14 cellular contexts compared by ENCODE assay signal in the genomic region with DNA sequence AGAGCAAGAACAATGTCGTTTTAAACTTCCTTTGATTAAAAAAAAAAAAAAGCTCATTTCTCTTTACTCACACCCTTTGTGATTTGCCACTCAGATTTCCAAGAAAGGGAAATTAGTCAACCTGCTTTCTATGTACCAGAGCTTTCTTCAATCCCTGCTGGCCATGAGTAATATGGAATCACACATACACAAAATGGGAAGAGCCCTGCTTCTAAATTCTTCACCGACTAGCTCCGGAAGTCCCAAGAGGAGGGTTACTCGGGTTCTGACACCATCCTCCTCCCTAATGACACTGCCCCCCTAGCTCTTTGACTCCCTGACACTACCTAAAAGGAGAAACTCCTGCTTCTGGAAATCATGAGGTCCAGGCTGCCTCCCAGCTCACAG.
DNase-seq lines count a peak whose midpoint lies in the region; ATAC-seq and TF ChIP-seq lines count a peak whose summit lies in the region.
"Had no signal": no experiment of that assay in that cellular context is flagged by ENCODE, and none has a peak within 500 bp of the region (broad histone marks: within the 10 kb centered on the region; RNA-seq: fewer than 3 reads in every experiment).

No MANE protein-coding gene starts in this region.

- H3K36me3 Mint-ChIP-seq in activated T-helper 17 cell treated with anti-CD3 and anti-CD28 coated beads, Interleukin-2, amount 50 U/mL, for 72 hours (ENCODE audit: low read depth): no peaks in the 10 kb centered on the region
- H3K36me3 Mint-ChIP-seq in GM23338 (ENCODE audit: low read depth): no peaks in the 10 kb centered on the region; the same call in 2 of the 3 replicates

- no peaks in the 10 kb centered on the region for H3K79me2 ChIP-seq in GM23338 (replicated peaks; ENCODE audit: insufficient read depth)

- H3K9me3 Mint-ChIP-seq in activated T-helper 17 cell treated with anti-CD3 and anti-CD28 coated beads, Interleukin-2, amount 50 U/mL, for 72 hours: no peaks in the 10 kb centered on the region
- H3K9me3 Mint-ChIP-seq in GM23338: peaks cover 2% of the 10 kb centered on the region; the same call in 1 of the 3 replicates

- H4K20me1 ChIP-seq in GM23338 (replicated peaks; ENCODE audit: insufficient read depth): no peaks in the 10 kb centered on the region

- TF ChIP-seq CTCF in GM23338 (conservative IDR thresholded peaks at IDR 0.05; ENCODE audit: low read depth in 2 of 2): no peak

- H3K27me3 Mint-ChIP-seq in activated T-helper 17 cell treated with anti-CD3 and anti-CD28 coated beads, Interleukin-2, amount 50 U/mL, for 72 hours: no peaks in the 10 kb centered on the region
- no peaks in the 10 kb centered on the region for H3K27me3 Mint-ChIP-seq in GM23338 (ENCODE audit: insufficient read depth, low read depth, poor library complexity)

- no peak overlapping the region for H2AFZ ChIP-seq in GM23338

- no peaks in the 10 kb centered on the region for H3F3A ChIP-seq in GM23338 (replicated peaks; ENCODE audit: low read depth)

- DNase-seq in NOMO-1 treated with DMSO at 0.1 percent for 48 hours (lab: John Stamatoyannopoulos, UW; ENCODE audit: unreplicated experiment) (no peak), GM23338 (ENCODE audit: low spot score) (no peak), NCI-H2107 treated with DMSO at 0.1 percent for 48 hours (lab: John Stamatoyannopoulos, UW; ENCODE audit: unreplicated experiment) (no peak)
- DNase-seq in effector CD4-positive, alpha-beta T cell: no peak
- DNase-seq: activated CD8-positive, alpha-beta memory T cell treated with anti-CD3 and anti-CD28 coated beads, Interleukin-2, amount 50 U/mL, for 48 hours; EL; NCI-H226; SIG-M5 had no signal

- peak overlapping the region; percentile 43 for H3K27ac Mint-ChIP-seq in activated T-helper 17 cell treated with anti-CD3 and anti-CD28 coated beads, Interleukin-2, amount 50 U/mL, for 72 hours
- no peak overlapping the region for H3K27ac Mint-ChIP-seq in GM23338
- H3K27ac Mint-ChIP-seq: progenitor cell of endocrine pancreas had no signal

- no peaks in the 10 kb centered on the region for H3K36me3 ChIP-seq in GM23338 (ENCODE audit: insufficient read depth)

- H3K4me3 Mint-ChIP-seq in activated T-helper 17 cell treated with anti-CD3 and anti-CD28 coated beads, Interleukin-2, amount 50 U/mL, for 72 hours: peak overlapping the region; percentile 41
- no peak overlapping the region for H3K4me3 Mint-ChIP-seq in GM23338

- H3K27ac ChIP-seq in GM23338 (ENCODE audit: low read depth): no peak overlapping the region

- no peak overlapping the region for H3K4me2 ChIP-seq in GM23338

- peaks cover 28% of the 10 kb centered on the region for H3K4me1 Mint-ChIP-seq in activated T-helper 17 cell treated with anti-CD3 and anti-CD28 coated beads, Interleukin-2, amount 50 U/mL, for 72 hours
- peaks cover 24% of the 10 kb centered on the region for H3K4me1 Mint-ChIP-seq in GM23338

- 0 out of 2 replicates have a peak, but pooled peaks cover 4% of the 10 kb centered on the region for H3K4me1 ChIP-seq in GM23338 (ENCODE audit: insufficient read depth)

- H3K4me3 ChIP-seq in GM23338: no peak overlapping the region

- ATAC-seq in GM18498 (IDR thresholded peaks at IDR 0.05; ENCODE audit: unreplicated experiment) (peak; percentile 21), GM19397 (IDR thresholded peaks at IDR 0.05; ENCODE audit: unreplicated experiment) (peak; percentile 21), HG02981 (IDR thresholded peaks at IDR 0.05; ENCODE audit: unreplicated experiment) (peak; percentile 8), GM23338 (no peak)
- peak; percentile 71 for ATAC-seq in activated T-helper 17 cell treated with anti-CD3 and anti-CD28 coated beads, Interleukin-2, amount 50 U/mL, for 72 hours (replicated peaks)
- ATAC-seq: left lobe of liver had no signal

- no peaks in the 10 kb centered on the region for H3K27me3 ChIP-seq in GM23338 (ENCODE audit: insufficient read depth)

- no peaks in the 10 kb centered on the region for H3K9me2 ChIP-seq in GM23338 (ENCODE audit: insufficient read depth)

TF ChIP-seq in GM23338, 12 proteins besides CTCF, POLR2A, EP300 and RAD21:
- TF ChIP-seq CREB1 (CRISPR knock-in tag; IDR thresholded peaks at IDR 0.05; ENCODE audit: low read depth): no peak
- TF ChIP-seq POLR2AphosphoS5 (IDR thresholded peaks at IDR 0.05; ENCODE audit: low read depth): no peak
